In the genomic region with DNA sequence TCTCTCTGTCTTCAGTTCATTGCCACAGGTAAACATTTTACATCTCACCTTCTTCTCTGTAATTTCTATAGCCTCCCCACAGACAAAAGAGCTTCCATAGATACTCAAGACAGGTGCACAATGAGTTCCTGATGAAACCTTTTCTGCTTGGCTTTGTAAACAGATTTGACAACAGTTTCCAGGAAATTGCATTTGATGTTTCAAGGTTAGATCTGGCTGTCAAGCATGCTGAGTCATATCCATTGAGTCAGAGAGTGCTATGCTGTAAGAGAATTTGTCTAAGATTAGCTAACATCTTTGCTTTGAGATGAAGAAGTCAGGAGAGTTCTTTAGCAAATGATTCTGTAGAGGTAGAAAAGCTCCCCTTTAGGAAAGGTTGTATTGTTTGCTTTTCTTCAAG, we compare ENCODE assay signal across 9 cellular contexts. TPM values are rescaled to one million over a fixed set of nuclear protein-coding genes. Genes with fewer than 3 reads are reported as not detected.
A peak's percentile ranks its signal among the peaks of the same experiment; 100 is the strongest.
DNase-seq lines count a peak whose midpoint lies in the region; ATAC-seq, FAIRE-seq and TF ChIP-seq lines count a peak whose summit lies in the region.
"Had no signal": no experiment of that assay in that cellular context is flagged by ENCODE, and none has a peak within 500 bp of the region (broad histone marks: within the 10 kb centered on the region; RNA-seq: fewer than 3 reads in every experiment).

No MANE protein-coding gene starts in this region.

- BruUV-seq in endothelial cell of umbilical vein (replicated peaks; lab: Mats Ljungman, UMichigan) = no TSS peak

- H2AFZ ChIP-seq in endothelial cell of umbilical vein (ENCODE audit: low read depth, low read length) (no peak overlapping the region), osteoblast (ENCODE audit: low read length) (no peak overlapping the region)

- no peaks in the 10 kb centered on the region for H3K36me3 ChIP-seq in endothelial cell of umbilical vein (ENCODE audit: control insufficient read depth in 2 of 2, extremely low read depth in 1 of 2, insufficient read depth in 2 of 2, low read length in 2 of 2)
- H3K36me3 ChIP-seq in osteoblast (ENCODE audit: insufficient read depth, low read length) = no peaks in the 10 kb centered on the region

- H3K27me3 Mint-ChIP-seq in CD14-positive monocyte (ENCODE audit: low read depth in 3 of 3) = peaks cover 6 to 11% (median 8%) of the 10 kb centered on the region in 3 donors

- H3K27ac ChIP-seq in endothelial cell of umbilical vein (ENCODE audit: insufficient read depth, low read depth, low read length) (peak overlapping the region; percentile 17), osteoblast (ENCODE audit: low read depth, low read length) (no peak overlapping the region)

- no peak overlapping the region for H3K9ac ChIP-seq in endothelial cell of umbilical vein (replicated peaks; ENCODE audit: extremely low read depth, insufficient read depth, low read length)

- H3K36me3 Mint-ChIP-seq in CD14-positive monocyte = no peaks in the 10 kb centered on the region

- dilution Hi-C loops in endothelial cell of umbilical vein (cut with MboI; ENCODE audit: extremely low pct_ligation_motif_present, low sequenced_read_pairs) = no loop called here

- TF ChIP-seq CTCF in endothelial cell of umbilical vein (IDR thresholded peaks at IDR 0.05; ENCODE audit: extremely low read depth in 1 of 2, insufficient read depth in 1 of 2, low read depth in 1 of 2, low read length in 2 of 2) (no peak), osteoblast (IDR thresholded peaks at IDR 0.05; ENCODE audit: extremely low read depth, low read depth, low read length) (no peak), CD14-positive monocyte (IDR thresholded peaks at IDR 0.05) (no peak)

- no peaks in the 10 kb centered on the region for H3K27me3 ChIP-seq in endothelial cell of umbilical vein (ENCODE audit: control insufficient read depth in 2 of 2, insufficient read depth in 2 of 2, low read length in 2 of 2)
- H3K27me3 ChIP-seq in osteoblast (ENCODE audit: insufficient read depth, low read length) = no peaks in the 10 kb centered on the region

- intact Hi-C loops in endothelial cell of umbilical vein (cut with micrococcal nuclease) = loop anchor here (5.0 kb wide), 1 partner anchor 46 kb away; no protein-coding TSS in a partner anchor
- intact Hi-C loops in CD14-positive monocyte (cut with micrococcal nuclease) = no loop called here

- H3K4me3 Mint-ChIP-seq in CD14-positive monocyte = peak overlapping the region in 1 of 2 donors; percentile 43
- H3K4me3 Mint-ChIP-seq: nephron progenitor cell had no signal

- H3K4me1 ChIP-seq in endothelial cell of umbilical vein (ENCODE audit: control insufficient read depth, extremely low read depth, insufficient read depth, low read length) = peaks cover 9% of the 10 kb centered on the region
- no peaks in the 10 kb centered on the region for H3K4me1 ChIP-seq in osteoblast (ENCODE audit: insufficient read depth, low read length)

- no peak for ATAC-seq in HG02642 (IDR thresholded peaks at IDR 0.05; ENCODE audit: poor library complexity, unreplicated experiment)

- CTCF ChIA-PET in endothelial cell of umbilical vein (lab: Charles Lee) = interaction anchor here (0.6 to 1.5 kb wide), 6 partner anchors 10 to 174 kb away, joined by 3 to 11 read pairs (median 4); a partner anchor contains a TSS

- TF ChIP-seq POLR2A in endothelial cell of umbilical vein (IDR thresholded peaks at IDR 0.05; ENCODE audit: low read depth, low read length) = no peak

- DNase-seq in H4 (ENCODE audit: low spot score) (peak; percentile 40), NCI-H460 (ENCODE audit: extremely low read depth, low read depth) (peak; percentile 80), endothelial cell of umbilical vein (ENCODE audit: low read depth, low spot score) (peak; percentile 74), osteoblast (ENCODE audit: insufficient read length, low spot score, missing footprints) (peak; percentile 64), CD14-positive monocyte (ENCODE audit: low spot score) (no peak), NCI-H1092 (lab: John Stamatoyannopoulos, UW) (no peak)
- DNase-seq in NK-92 treated with Interleukin-12 subunit alpha and Interleukin-12 subunit beta, amount 100 ng/mL, for 24 hours (lab: John Stamatoyannopoulos, UW) = no peak
- DNase-seq: nephron progenitor cell had no signal

- H3K27ac Mint-ChIP-seq in CD14-positive monocyte = peak overlapping the region in 1 of 7 donors; percentile 25
- H3K27ac Mint-ChIP-seq: nephron progenitor cell had no signal

- H3K9me3 Mint-ChIP-seq in CD14-positive monocyte = peaks cover 0 to 3% (median 0%) of the 10 kb centered on the region in 7 donors

- H3K9me1 ChIP-seq in endothelial cell of umbilical vein (replicated peaks; ENCODE audit: control insufficient read depth, extremely low read depth, insufficient read depth, low read length) = no peaks in the 10 kb centered on the region

- H3K4me3 ChIP-seq in endothelial cell of umbilical vein (replicated peaks in 1 of 3; ENCODE audit: insufficient read depth in 1 of 3, low read depth in 1 of 3, low read length in 3 of 3) (no peak overlapping the region), osteoblast (ENCODE audit: insufficient read depth, low read length) (no peak overlapping the region)

- FAIRE-seq in endothelial cell of umbilical vein (lab: Jason Lieb, UNC) = peak; percentile 74

- H3K79me2 ChIP-seq in endothelial cell of umbilical vein (ENCODE audit: control insufficient read depth, insufficient read depth, low read length) (no peaks in the 10 kb centered on the region), osteoblast (ENCODE audit: insufficient read depth, low read length) (no peaks in the 10 kb centered on the region)

- H3K4me1 Mint-ChIP-seq in CD14-positive monocyte = peaks cover 16% of the 10 kb centered on the region
- H3K4me1 Mint-ChIP-seq: nephron progenitor cell had no signal

- H3K4me2 ChIP-seq in endothelial cell of umbilical vein (ENCODE audit: insufficient read depth, low read length) (peak overlapping the region; percentile 44), osteoblast (ENCODE audit: insufficient read depth, low read length) (no peak overlapping the region)

- POLR2A ChIA-PET in endothelial cell of umbilical vein (lab: Charles Lee) = interaction anchor here (0.6 kb wide), 1 partner anchor 259 kb away, joined by 5 read pairs; no protein-coding TSS in a partner anchor

- H4K20me1 ChIP-seq in endothelial cell of umbilical vein (replicated peaks; ENCODE audit: control insufficient read depth, extremely low read depth, insufficient read depth, low read length) = no peaks in the 10 kb centered on the region
- no peaks in the 10 kb centered on the region for H4K20me1 ChIP-seq in osteoblast (ENCODE audit: insufficient read depth, low read length)

- H3K9me3 ChIP-seq in endothelial cell of umbilical vein (replicated peaks; ENCODE audit: control insufficient read depth, insufficient read depth, low read length) = no peaks in the 10 kb centered on the region
- H3K9me3 ChIP-seq in osteoblast (ENCODE audit: low read depth, low read length) = no peaks in the 10 kb centered on the region

TF ChIP-seq in endothelial cell of umbilical vein, 7 proteins besides CTCF, POLR2A, EP300 and RAD21:
- TF ChIP-seq FOS (IDR thresholded peaks at IDR 0.05; ENCODE audit: borderline replicate concordance, insufficient read depth, low read length) = peak; percentile 91
- TF ChIP-seq GATA2 (IDR thresholded peaks at IDR 0.05; ENCODE audit: insufficient read depth, insufficient read length, low read depth, low read length) = peak; percentile 59
- no peak for TF ChIP-seq MYC (IDR thresholded peaks at IDR 0.05; ENCODE audit: low read depth, low read length)
- no peak for TF ChIP-seq EZH2 (IDR thresholded peaks at IDR 0.05; ENCODE audit: borderline replicate concordance, low read depth, low read length, severe bottlenecking)
- TF ChIP-seq JUN (IDR thresholded peaks at IDR 0.05; ENCODE audit: borderline replicate concordance, insufficient read depth, insufficient read length, low read depth) = peak; percentile 78
- TF ChIP-seq POLR2AphosphoS5 (IDR thresholded peaks at IDR 0.05; ENCODE audit: insufficient read depth, low read depth, low read length) = no peak
- TF ChIP-seq, protein P1, sequence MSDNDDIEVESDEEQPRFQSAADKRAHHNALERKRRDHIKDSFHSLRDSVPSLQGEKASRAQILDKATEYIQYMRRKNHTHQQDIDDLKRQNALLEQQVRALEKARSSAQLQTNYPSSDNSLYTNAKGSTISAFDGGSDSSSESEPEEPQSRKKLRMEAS (IDR thresholded peaks at IDR 0.05; ENCODE audit: insufficient read depth, insufficient read length) = no peak

RNA-seq across cellular contexts. Expression of a gene that starts 40.6 kb away (rescaled TPM):
- 5.3 TPM in 2 replicates for total RNA-seq in H4 (2014; rRNA removed; shearing (Covaris generic))
- total RNA-seq in NCI-H460 (2014; rRNA removed; shearing (Covaris generic)) = 22.7 and 28.0 TPM in 2 replicates
- 20.3 and 28.5 TPM in 2 replicates for polyA plus RNA-seq in NCI-H460 (2014; cell fraction: nucleus; rRNA removed)
- total RNA-seq in endothelial cell of umbilical vein = 46.1 and 61.2 TPM in 2 replicates
- polyA plus RNA-seq in endothelial cell of umbilical vein = 19.3 and 19.4 TPM in 2 replicates
- 13.9 and 16.4 TPM in 2 replicates for polyA plus RNA-seq in endothelial cell of umbilical vein (2011; cell fraction: cytosol; rRNA removed)
- 38.3 and 47.6 TPM in 2 replicates for polyA plus RNA-seq in endothelial cell of umbilical vein (2011; cell fraction: nucleus; rRNA removed)
- polyA plus RNA-seq in endothelial cell of umbilical vein (2012) = 6.8 and 11.9 TPM in 2 replicates
- polyA minus RNA-seq in endothelial cell of umbilical vein = 64.2 and 75.5 TPM in 2 replicates
- 1.4 TPM for polyA minus RNA-seq in endothelial cell of umbilical vein (2011; cell fraction: cytosol; rRNA and poly(A)+ RNA removed)
- 95.7 and 106 TPM in 2 replicates for polyA minus RNA-seq in endothelial cell of umbilical vein (2011; cell fraction: nucleus; rRNA and poly(A)+ RNA removed)
- 2.1 and 2.2 TPM in 2 replicates for total RNA-seq in osteoblast
- not detected for polyA plus RNA-seq in CD14-positive monocyte

Comparison
In these comparisons a context has a peak if more than half of its experiments do, and no peak if none do; other contexts are left out.
1. DNase-seq: peak in H4 (single experiment), NCI-H460 (single experiment), endothelial cell of umbilical vein (single experiment) and osteoblast (single experiment); none in NK-92 treated with Interleukin-12 subunit alpha and Interleukin-12 subunit beta, amount 100 ng/mL, for 24 hours (single experiment), CD14-positive monocyte (single experiment) and NCI-H1092 (single experiment).